In the genomic region with DNA sequence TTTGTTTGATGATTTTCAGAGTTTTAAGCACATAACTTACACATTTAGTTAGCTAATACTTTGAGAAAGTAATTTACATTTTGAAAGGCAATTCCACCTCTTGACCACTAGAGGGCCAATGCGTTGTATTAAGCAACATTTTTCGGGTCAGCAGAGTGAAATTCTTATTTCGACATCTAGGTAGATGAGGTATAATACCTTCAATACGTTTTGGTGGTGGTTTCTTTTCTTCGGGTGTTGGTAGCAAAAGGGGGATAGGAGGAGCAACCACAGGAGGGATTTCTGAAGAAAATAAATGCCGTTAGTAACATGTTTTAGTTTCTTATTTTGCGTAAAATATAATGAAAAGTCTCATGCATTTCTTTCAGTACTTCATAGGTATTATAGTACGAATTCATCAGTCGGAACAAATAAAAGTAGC, we compare ENCODE assay signal across 8 cellular contexts.
DNase-seq lines count a peak whose midpoint lies in the region; ATAC-seq and TF ChIP-seq lines count a peak whose summit lies in the region.

No MANE protein-coding gene starts in this region.

- H3K27me3 ChIP-seq in Panc1 (ENCODE audit: control insufficient read depth, insufficient read depth, low read length) (peaks cover 6% of the 10 kb centered on the region), tibial artery (no peaks in the 10 kb centered on the region)

- H3K9me3 ChIP-seq in Panc1 (ENCODE audit: control insufficient read depth, insufficient read depth, low read depth, low read length), result no peaks in the 10 kb centered on the region
- H3K9me3 ChIP-seq in tibial artery, result no peaks in the 10 kb centered on the region

- ATAC-seq in GM19351 (IDR thresholded peaks at IDR 0.05; ENCODE audit: unreplicated experiment), result peak; percentile 57
- ATAC-seq in Panc1, result no peak
- no peak for ATAC-seq in GM18870 (IDR thresholded peaks at IDR 0.05; ENCODE audit: unreplicated experiment)

- in situ Hi-C loops in Caki2 (cut with HindIII; ENCODE audit: low pct_unique_long_range_greater_than_20kb, low sequenced_read_pairs) (no loop called here), Panc1 (cut with HindIII; ENCODE audit: low pct_unique_long_range_greater_than_20kb, low sequenced_read_pairs) (no loop called here)

- DNase-seq in Caki2 (ENCODE audit: low read depth), result peak; percentile 7
- DNase-seq in Panc1 (ENCODE audit: low read depth, low spot score), result peak; percentile 13
- peak; percentile 40 for DNase-seq in fibroblast of mammary gland (ENCODE audit: low read depth)
- DNase-seq in tibial artery, result no peak
- DNase-seq in midbrain (lab: John Stamatoyannopoulos, UW), result no peak
- no peak for DNase-seq in C1 segment of cervical spinal cord (lab: John Stamatoyannopoulos, UW)

- H3K4me1 ChIP-seq in Panc1 (ENCODE audit: control insufficient read depth, insufficient read depth, low read length), result no peaks in the 10 kb centered on the region
- H3K4me1 ChIP-seq in tibial artery, result no peaks in the 10 kb centered on the region

- TF ChIP-seq CTCF in Panc1 (IDR thresholded peaks at IDR 0.05), result peak; percentile 85; the same call in 1 of the 2 replicates
- TF ChIP-seq CTCF in fibroblast of mammary gland (conservative IDR thresholded peaks at IDR 0.05; ENCODE audit: control insufficient read depth, insufficient read depth, low read depth, low read length), result peak; percentile 98
- peak; percentile 33 to 65 for TF ChIP-seq CTCF in tibial artery (IDR thresholded peaks at IDR 0.05)

- BruUV-seq in Panc1 (replicated peaks; lab: Mats Ljungman, UMichigan), result no TSS peak

- H3K36me3 ChIP-seq in Panc1 (ENCODE audit: control insufficient read depth, insufficient read depth, low read length) (no peaks in the 10 kb centered on the region), tibial artery (no peaks in the 10 kb centered on the region)

- CTCF ChIA-PET in Panc1 (lab: Charles Lee), result interaction anchor here (0.6 to 0.7 kb wide), 4 partner anchors 9 to 273 kb away, joined by 3 to 4 read pairs (median 3); no protein-coding TSS in a partner anchor

- intact Hi-C loops in Panc1 (cut with micrococcal nuclease; ENCODE audit: unreplicated experiment), result no loop called here
- intact Hi-C loops in tibial artery (cut with DNase I; ENCODE audit: low total_unique reads), result no loop called here

- no peak overlapping the region for H3K4me3 ChIP-seq in Panc1 (ENCODE audit: low read depth in 2 of 2, low read length in 2 of 2)
- H3K4me3 ChIP-seq in fibroblast of mammary gland (ENCODE audit: control insufficient read depth, low read depth, low read length), result no peak overlapping the region
- H3K4me3 ChIP-seq in tibial artery, result no peak overlapping the region

- POLR2A ChIA-PET in Panc1 (lab: Charles Lee), result no interaction called here

- no peak overlapping the region for H3K27ac ChIP-seq in Panc1 (ENCODE audit: low read length)
- no peak overlapping the region for H3K27ac ChIP-seq in tibial artery

Comparison
In these comparisons a context has a peak if more than half of its experiments do, and no peak if none do; other contexts are left out.
1. DNase-seq: peak in Caki2 (single experiment), Panc1 (single experiment) and fibroblast of mammary gland (single experiment); none in tibial artery (0 of 2), midbrain (single experiment) and C1 segment of cervical spinal cord (0 of 14).
2. Peak in every context shown above with its lines, with median percentiles within 50 percentile points of each other: CTCF ChIP-seq.